ENCODE assay signal across 33 cellular contexts in genomic region chr9:94301577-94301976, GRCh38. TPM values are rescaled to one million over a fixed set of nuclear protein-coding genes. Genes with fewer than 3 reads are reported as not detected.
"Had no signal": no experiment of that assay in that cellular context is flagged by ENCODE, and none has a peak within 500 bp of the region (broad histone marks: within the 10 kb centered on the region; RNA-seq: fewer than 3 reads in every experiment).

No MANE protein-coding gene starts in this region.

- DNase-seq: stimulated activated CD4-positive, alpha-beta T cell treated with anti-CD3 and anti-CD28 coated beads, Interleukin-2, amount 100 ng/mL, for 48 hours; stimulated activated CD4-positive, alpha-beta T cell treated with anti-CD3 and anti-CD28 coated beads, Interleukin-4, amount 100 ng/mL, for 1 hour; stimulated activated CD4-positive, alpha-beta T cell treated with anti-CD3 and anti-CD28 coated beads, Interleukin-4, amount 100 ng/mL, for 24 hours; stimulated activated CD4-positive, alpha-beta T cell treated with anti-CD3 and anti-CD28 coated beads, Interleukin-4, amount 100 ng/mL, for 4 hours; stimulated activated CD8-positive, alpha-beta memory T cell treated with anti-CD3 and anti-CD28 coated beads, Interleukin-4, amount 100 ng/mL, for 48 hours; stimulated activated naive B cell treated with anti-CD40 and anti-IgM and Interleukin-4, amounts not matched to agents 10 μg/mL and 1 μg/mL and 100 μg/mL, for 72 hours; stimulated activated naive CD4-positive, alpha-beta T cell; stimulated activated naive CD4-positive, alpha-beta T cell treated with Interleukin-2 at 50 U/mL for 16 hours; stimulated activated naive CD8-positive, alpha-beta T cell treated with anti-CD3 and anti-CD28 coated beads, Interleukin-15, amount 100 ng/mL, for 72 hours; stimulated activated naive CD8-positive, alpha-beta T cell treated with anti-CD3 and anti-CD28 coated beads, Interleukin-15, Interleukin-2, amounts not matched to agents 100 U/mL and 50 U/mL, for 24 hours; stomach; substantia nigra; testis; thyroid gland; tibial artery; trophoblast cell; upper lobe of left lung; upper lobe of right lung; uterus had no signal

- H3K27me3 ChIP-seq: stomach, suprapubic skin, testis, thyroid gland, tibial artery, tibial nerve, transverse colon, upper lobe of left lung, upper lobe of right lung, uterus, vagina had no signal

- H3K4me3 Mint-ChIP-seq: stimulated activated effector memory CD8-positive, alpha-beta T cell treated with anti-CD3 and anti-CD28 coated beads, Interleukin-12 subunit alpha, Interleukin-12 subunit beta, amount 100 ng/mL, for 72 hours; stimulated activated memory B cell treated with anti-CD40 and anti-IgM and Interleukin-4, amounts not matched to agents 10 μg/mL and 1 μg/mL and 100 μg/mL, for 72 hours; stimulated activated naive B cell treated with anti-CD40 and anti-IgM and Interleukin-4, amounts not matched to agents 10 μg/mL and 1 μg/mL and 100 μg/mL, for 72 hours; stimulated activated naive CD8-positive, alpha-beta T cell treated with anti-CD3 and anti-CD28 coated beads, Interleukin-15, amount 100 ng/mL, for 72 hours; stimulated activated naive CD8-positive, alpha-beta T cell treated with anti-CD3 and anti-CD28 coated beads, Interleukin-15, Interleukin-2, amounts not matched to agents 100 ng/mL and 50 ng/mL, for 24 hours; type B pancreatic cell had no signal

- H3K4me1 ChIP-seq: suprapubic skin, testis, thyroid gland, tibial artery, tibial nerve, upper lobe of left lung, upper lobe of right lung, uterus, vagina had no signal

- FAIRE-seq: urothelium cell line had no signal

- H3K27me3 Mint-ChIP-seq: stimulated activated memory B cell treated with anti-CD40 and anti-IgM and Interleukin-4, amounts not matched to agents 10 μg/mL and 1 μg/mL and 100 μg/mL, for 72 hours; stimulated activated naive B cell treated with anti-CD40 and anti-IgM and Interleukin-4, amounts not matched to agents 10 μg/mL and 1 μg/mL and 100 μg/mL, for 72 hours; stimulated activated naive CD8-positive, alpha-beta T cell treated with anti-CD3 and anti-CD28 coated beads, Interleukin-15, amount 100 ng/mL, for 72 hours; stimulated activated naive CD8-positive, alpha-beta T cell treated with anti-CD3 and anti-CD28 coated beads, Interleukin-15, Interleukin-2, amounts not matched to agents 100 ng/mL and 50 ng/mL, for 24 hours; type B pancreatic cell had no signal

- H3K27ac ChIP-seq: stomach, suprapubic skin, testis, thoracic aorta, thyroid gland, tibial artery, tibial nerve, upper lobe of left lung, upper lobe of right lung, uterus, vagina had no signal

- H3K27ac Mint-ChIP-seq: stimulated activated memory B cell treated with anti-CD40 and anti-IgM and Interleukin-4, amounts not matched to agents 10 μg/mL and 1 μg/mL and 100 μg/mL, for 72 hours; stimulated activated naive B cell treated with anti-CD40 and anti-IgM and Interleukin-4, amounts not matched to agents 10 μg/mL and 1 μg/mL and 100 μg/mL, for 72 hours; stimulated activated naive CD8-positive, alpha-beta T cell treated with anti-CD3 and anti-CD28 coated beads, Interleukin-15, Interleukin-2, amounts not matched to agents 100 ng/mL and 50 ng/mL, for 24 hours; type B pancreatic cell had no signal

- H3K4me1 Mint-ChIP-seq: stimulated activated effector memory CD8-positive, alpha-beta T cell treated with anti-CD3 and anti-CD28 coated beads, Interleukin-12 subunit alpha, Interleukin-12 subunit beta, amount 100 ng/mL, for 72 hours; stimulated activated memory B cell treated with anti-CD40 and anti-IgM and Interleukin-4, amounts not matched to agents 10 μg/mL and 1 μg/mL and 100 μg/mL, for 72 hours; stimulated activated naive B cell treated with anti-CD40 and anti-IgM and Interleukin-4, amounts not matched to agents 10 μg/mL and 1 μg/mL and 100 μg/mL, for 72 hours; stimulated activated naive CD8-positive, alpha-beta T cell treated with anti-CD3 and anti-CD28 coated beads, Interleukin-15, amount 100 ng/mL, for 72 hours had no signal

- ATAC-seq: stimulated activated effector memory CD8-positive, alpha-beta T cell treated with anti-CD3 and anti-CD28 coated beads, Interleukin-12 subunit alpha, Interleukin-12 subunit beta, amount 100 ng/mL, for 72 hours; stimulated activated memory B cell treated with anti-CD40 and anti-IgM and Interleukin-4, amounts not matched to agents 10 μg/mL and 1 μg/mL and 100 μg/mL, for 72 hours; stimulated activated naive B cell treated with anti-CD40 and anti-IgM and Interleukin-4, amounts not matched to agents 10 μg/mL and 1 μg/mL and 100 μg/mL, for 72 hours; stimulated activated naive CD8-positive, alpha-beta T cell treated with anti-CD3 and anti-CD28 coated beads, Interleukin-15, amount 100 ng/mL, for 72 hours; upper lobe of right lung had no signal

- H3K9me3 Mint-ChIP-seq: stimulated activated effector memory CD8-positive, alpha-beta T cell treated with anti-CD3 and anti-CD28 coated beads, Interleukin-12 subunit alpha, Interleukin-12 subunit beta, amount 100 ng/mL, for 72 hours; stimulated activated memory B cell treated with anti-CD40 and anti-IgM and Interleukin-4, amounts not matched to agents 10 μg/mL and 1 μg/mL and 100 μg/mL, for 72 hours; stimulated activated naive B cell treated with anti-CD40 and anti-IgM and Interleukin-4, amounts not matched to agents 10 μg/mL and 1 μg/mL and 100 μg/mL, for 72 hours; stimulated activated naive CD8-positive, alpha-beta T cell treated with anti-CD3 and anti-CD28 coated beads, Interleukin-15, amount 100 ng/mL, for 72 hours; stimulated activated naive CD8-positive, alpha-beta T cell treated with anti-CD3 and anti-CD28 coated beads, Interleukin-15, Interleukin-2, amounts not matched to agents 100 ng/mL and 50 ng/mL, for 24 hours had no signal

- H3K4me3 ChIP-seq: stomach, suprapubic skin, testis, thoracic aorta, thyroid gland, tibial artery, tibial nerve, transverse colon, upper lobe of left lung, upper lobe of right lung, uterus, vagina had no signal

- H3K36me3 ChIP-seq: thoracic aorta, thyroid gland, transverse colon, upper lobe of right lung, uterus, vagina had no signal

- H3K9me3 ChIP-seq: stomach, suprapubic skin, testis, thoracic aorta, thyroid gland, tibial artery, tibial nerve, transverse colon, upper lobe of left lung, upper lobe of right lung, uterus, vagina had no signal

RNA-seq across cellular contexts. Expression of gene NUTM2F, which starts 26.9 kb away (rescaled TPM):
- total RNA-seq: stomach, subcutaneous adipose tissue, temporal lobe, thoracic aorta, thyroid gland, transverse colon, upper lobe of left lung, upper lobe of right lung, ureter, urinary bladder, uterus, vagina had no signal
- polyA plus RNA-seq: stomach, urinary bladder had no signal
